13 cellular contexts compared by ENCODE assay signal in the genomic region with DNA sequence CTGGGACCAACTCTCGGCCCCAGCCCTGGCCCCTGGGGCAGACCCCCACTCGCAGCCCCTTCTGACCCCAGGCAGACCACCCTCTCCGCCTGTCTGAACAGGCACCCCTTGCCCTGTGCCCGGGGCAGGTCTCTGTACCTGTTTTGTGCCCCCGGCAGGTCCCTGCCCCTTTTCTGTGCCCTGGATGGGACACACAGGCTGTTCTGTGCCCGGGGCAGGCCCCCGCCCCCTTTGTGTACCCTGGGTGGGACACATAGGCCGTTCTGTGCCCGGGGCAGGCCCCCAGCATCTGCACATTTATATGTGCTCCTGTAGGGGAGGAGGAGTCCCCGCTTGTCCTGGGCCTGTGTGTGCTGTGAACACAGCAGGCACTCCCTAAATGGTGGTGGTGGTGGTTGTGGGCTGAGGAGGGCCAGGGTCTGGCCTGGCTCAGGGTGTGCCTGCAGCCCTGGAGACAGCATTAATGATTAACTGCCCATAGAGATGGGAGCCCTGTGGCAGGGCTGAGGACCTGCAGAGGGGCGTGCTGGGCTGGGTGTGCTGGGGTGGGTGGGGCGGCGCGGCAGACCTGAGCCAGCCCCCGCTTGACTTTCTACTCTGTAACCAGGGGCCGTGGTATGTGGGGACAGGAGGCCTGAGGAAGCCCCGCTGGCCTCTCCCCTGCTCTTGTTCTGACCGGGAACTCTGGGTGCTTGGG. TPM values are rescaled to one million over a fixed set of nuclear protein-coding genes. Genes with fewer than 3 reads are reported as not detected.
DNase-seq lines count a peak whose midpoint lies in the region; ATAC-seq, FAIRE-seq and TF ChIP-seq lines count a peak whose summit lies in the region.
"Had no signal": no experiment of that assay in that cellular context is flagged by ENCODE, and none has a peak within 500 bp of the region (broad histone marks: within the 10 kb centered on the region; RNA-seq: fewer than 3 reads in every experiment).

No MANE protein-coding gene starts in this region.

- H3K4me1 ChIP-seq in NT2/D1 (ENCODE audit: insufficient read depth, insufficient read length) (peaks cover 41% of the 10 kb centered on the region), gastrocnemius medialis (peaks cover 65 to 78% of the 10 kb centered on the region in 2 donors)

- H3K27ac Mint-ChIP-seq in T-helper 1 cell treated with Interleukin-12 subunit alpha and Interleukin-12 subunit beta and Interleukin-4 antibody, amounts not matched to agents 30 μg/mL and 1 μg/mL, for 36 hours, result no peak overlapping the region

- H3K36me3 ChIP-seq in NT2/D1 (ENCODE audit: insufficient read depth, insufficient read length, low read length) (peaks cover 20% of the 10 kb centered on the region), gastrocnemius medialis (no peaks in the 10 kb centered on the region)
- H3K36me3 ChIP-seq: thoracic aorta had no signal

- ATAC-seq in gastrocnemius medialis, result no peak

- H3K9me3 Mint-ChIP-seq in T-helper 1 cell treated with Interleukin-12 subunit alpha and Interleukin-12 subunit beta and Interleukin-4 antibody, amounts not matched to agents 30 μg/mL and 1 μg/mL, for 36 hours, result no peaks in the 10 kb centered on the region

- H3K9ac ChIP-seq in NT2/D1 (ENCODE audit: insufficient read length, low read depth), result peak overlapping the region; percentile 42

- H3K27me3 Mint-ChIP-seq in T-helper 1 cell treated with Interleukin-12 subunit alpha and Interleukin-12 subunit beta and Interleukin-4 antibody, amounts not matched to agents 30 μg/mL and 1 μg/mL, for 36 hours (ENCODE audit: low read depth), result no peaks in the 10 kb centered on the region

- TF ChIP-seq CTCF in gastrocnemius medialis (IDR thresholded peaks at IDR 0.05 in 4 of 5, conservative IDR thresholded peaks at IDR 0.05 in 1 of 5), result no peak

- DNase-seq in T-helper 1 cell (no peak), NT2/D1 (ENCODE audit: low read depth, low spot score) (no peak), kidney tubule cell (ENCODE audit: low spot score) (peak; percentile 33), gastrocnemius medialis (no peak), SIG-M5 treated with dmso at 0.1 percent for 504 hours (lab: John Stamatoyannopoulos, UW; ENCODE audit: unreplicated experiment) (no peak), H54 (ENCODE audit: insufficient read length, low spot score) (no peak)
- no peak for DNase-seq in stimulated activated naive CD4-positive, alpha-beta T cell treated with Interleukin-2 at 50 U/mL for 16 hours (lab: John Stamatoyannopoulos, UW)
- DNase-seq: DMS79, MM.1S had no signal

- no peak for FAIRE-seq in H54 (lab: Jason Lieb, UNC)
- FAIRE-seq: A204.1 had no signal

- no peak for TF ChIP-seq POLR2A in gastrocnemius medialis (IDR thresholded peaks at IDR 0.05)
- TF ChIP-seq POLR2A in H54 (IDR thresholded peaks at IDR 0.05; ENCODE audit: low read depth, low read length), result no peak

- H3K4me3 ChIP-seq in NT2/D1 (ENCODE audit: insufficient read length, low read depth) (no peak overlapping the region), gastrocnemius medialis (no peak overlapping the region)
- H3K4me3 ChIP-seq: lung, thoracic aorta had no signal

- intact Hi-C loops in gastrocnemius medialis (cut with DNase I; ENCODE audit: low total_unique reads), result loop anchor here (5.0 kb wide), 1 partner anchor 351 kb away; the partner anchor contains the start of genes DDX51 and NOC4L

- peak overlapping the region; percentile 14 for H3K4me3 Mint-ChIP-seq in T-helper 1 cell treated with Interleukin-12 subunit alpha and Interleukin-12 subunit beta and Interleukin-4 antibody, amounts not matched to agents 30 μg/mL and 1 μg/mL, for 36 hours

- H3K9me3 ChIP-seq in NT2/D1 (ENCODE audit: insufficient read depth, low read length) (no peaks in the 10 kb centered on the region), gastrocnemius medialis (no peaks in the 10 kb centered on the region)
- H3K9me3 ChIP-seq: thoracic aorta had no signal

- peaks cover 31% of the 10 kb centered on the region for H3K4me1 Mint-ChIP-seq in T-helper 1 cell treated with Interleukin-12 subunit alpha and Interleukin-12 subunit beta and Interleukin-4 antibody, amounts not matched to agents 30 μg/mL and 1 μg/mL, for 36 hours (ENCODE audit: low read depth)

- H3K36me3 Mint-ChIP-seq in T-helper 1 cell treated with Interleukin-12 subunit alpha and Interleukin-12 subunit beta and Interleukin-4 antibody, amounts not matched to agents 30 μg/mL and 1 μg/mL, for 36 hours (ENCODE audit: low read depth), result peaks cover 6% of the 10 kb centered on the region

- peaks cover 29% of the 10 kb centered on the region for H3K27me3 ChIP-seq in NT2/D1 (ENCODE audit: insufficient read depth, insufficient read length)
- H3K27me3 ChIP-seq in gastrocnemius medialis, result no peaks in the 10 kb centered on the region

- H3K27ac ChIP-seq in gastrocnemius medialis, result peak overlapping the region; percentile 55 to 72 (median 66)
- H3K27ac ChIP-seq: thoracic aorta had no signal

- in situ Hi-C loops in gastrocnemius medialis (cut with MboI; ENCODE audit: low sequenced_read_pairs in 4 of 4), result no loop called here

RNA-seq across cellular contexts. Expression of gene FBRSL1, which starts 3.7 kb away (rescaled TPM):
- total RNA-seq in gastrocnemius medialis, result 10 to 100 TPM in 3 of 4 donors, 1 to 10 TPM in 1; 8.4 to 29.4 (median 22.8) TPM
